Comparison of ENCODE assay signal across 12 cellular contexts in genomic region chr20:5621305-5621704, GRCh38. TPM values are rescaled to one million over a fixed set of nuclear protein-coding genes. Genes with fewer than 3 reads are reported as not detected.
DNase-seq lines count a peak whose midpoint lies in the region; ATAC-seq, FAIRE-seq and TF ChIP-seq lines count a peak whose summit lies in the region.
"Had no signal": no experiment of that assay in that cellular context is flagged by ENCODE, and none has a peak within 500 bp of the region (broad histone marks: within the 10 kb centered on the region; RNA-seq: fewer than 3 reads in every experiment).

No MANE protein-coding gene starts in this region.

- DNase-seq in HT-29 (ENCODE audit: low spot score) (peak; percentile 34), NCI-H2196 (lab: John Stamatoyannopoulos, UW; ENCODE audit: unreplicated experiment) (peak; percentile 98), astrocyte (ENCODE audit: low read depth) (peak; percentile 64), neuronal stem cell (ENCODE audit: low spot score) (no peak), immature natural killer cell (no peak), RKO (ENCODE audit: low spot score) (no peak)
- DNase-seq: activated CD4-positive, alpha-beta T cell treated with anti-CD3 and anti-CD28 coated beads, Interleukin-2, amount 50 U/mL, for 48 hours; OCI-M1 had no signal

- H2BK15ac ChIP-seq in neuronal stem cell (ENCODE audit: low read length) = no peak overlapping the region

- H4K20me1 ChIP-seq in astrocyte (ENCODE audit: insufficient read depth, low read length) = no peaks in the 10 kb centered on the region

- no peak overlapping the region for H3K4me3 ChIP-seq in astrocyte (ENCODE audit: insufficient read depth, low read depth, low read length)
- no peak overlapping the region for H3K4me3 ChIP-seq in neuronal stem cell (ENCODE audit: low read length in 2 of 2)
- H3K4me3 ChIP-seq: heart right ventricle had no signal

- no peak overlapping the region for H3K23ac ChIP-seq in neuronal stem cell (ENCODE audit: low read depth, low read length, poor library complexity)

- no peak overlapping the region for H3K4me2 ChIP-seq in astrocyte (ENCODE audit: low read length)
- H3K4me2 ChIP-seq in neuronal stem cell (ENCODE audit: insufficient read depth, low read length, poor library complexity, severe bottlenecking) = no peak overlapping the region

- H3K27me3 ChIP-seq in astrocyte (ENCODE audit: insufficient read depth, low read length) (no peaks in the 10 kb centered on the region), neuronal stem cell (ENCODE audit: control insufficient read depth in 3 of 3, insufficient read depth in 3 of 3, low read depth in 1 of 3, low read length in 3 of 3) (no peaks in the 10 kb centered on the region)
- H3K27me3 ChIP-seq: heart right ventricle had no signal

- H3K18ac ChIP-seq in neuronal stem cell (ENCODE audit: low read length) = no peak overlapping the region

- H2BK120ac ChIP-seq in neuronal stem cell (ENCODE audit: low read depth, low read length) = no peak overlapping the region

- H2BK5ac ChIP-seq in neuronal stem cell (ENCODE audit: low read length) = no peak overlapping the region

- ATAC-seq in stimulated activated memory B cell treated with anti-CD40 and anti-IgM and Interleukin-4, amounts not matched to agents 10 μg/mL and 1 μg/mL and 100 μg/mL, for 72 hours = no peak
- ATAC-seq in GM21576 (IDR thresholded peaks at IDR 0.05; ENCODE audit: unreplicated experiment) = no peak
- ATAC-seq: heart right ventricle had no signal

- H3K79me2 ChIP-seq in astrocyte (ENCODE audit: insufficient read depth, low read length) = no peaks in the 10 kb centered on the region

- H3K27ac Mint-ChIP-seq in astrocyte (ENCODE audit: unreplicated experiment) (no peak overlapping the region), immature natural killer cell (no peak overlapping the region)
- no peak overlapping the region for H3K27ac Mint-ChIP-seq in stimulated activated memory B cell treated with anti-CD40 and anti-IgM and Interleukin-4, amounts not matched to agents 10 μg/mL and 1 μg/mL and 100 μg/mL, for 72 hours

- no peak overlapping the region for H3K4me3 Mint-ChIP-seq in astrocyte (ENCODE audit: unreplicated experiment)
- H3K4me3 Mint-ChIP-seq in immature natural killer cell = no peak overlapping the region
- no peak overlapping the region for H3K4me3 Mint-ChIP-seq in stimulated activated memory B cell treated with anti-CD40 and anti-IgM and Interleukin-4, amounts not matched to agents 10 μg/mL and 1 μg/mL and 100 μg/mL, for 72 hours

- H2AFZ ChIP-seq in astrocyte (ENCODE audit: low read depth, low read length) (no peak overlapping the region), neuronal stem cell (ENCODE audit: low read length) (peak overlapping the region; percentile 24)

- no peak overlapping the region for H2AK5ac ChIP-seq in neuronal stem cell (ENCODE audit: low read depth, low read length)

- H3K4me1 Mint-ChIP-seq in astrocyte (ENCODE audit: low read depth, unreplicated experiment) = no peaks in the 10 kb centered on the region
- H3K4me1 Mint-ChIP-seq in immature natural killer cell = no peaks in the 10 kb centered on the region
- peaks cover 4% of the 10 kb centered on the region for H3K4me1 Mint-ChIP-seq in stimulated activated memory B cell treated with anti-CD40 and anti-IgM and Interleukin-4, amounts not matched to agents 10 μg/mL and 1 μg/mL and 100 μg/mL, for 72 hours

- no peak overlapping the region for H3K4ac ChIP-seq in neuronal stem cell (ENCODE audit: low read length)

- no peak overlapping the region for H3K14ac ChIP-seq in neuronal stem cell (ENCODE audit: low read length)

- no peaks in the 10 kb centered on the region for H3K9me3 ChIP-seq in astrocyte (ENCODE audit: insufficient read depth, low read depth, low read length)
- no peaks in the 10 kb centered on the region for H3K9me3 ChIP-seq in neuronal stem cell (replicated peaks in 1 of 2; ENCODE audit: control insufficient read depth in 2 of 2, insufficient read depth in 1 of 2, low read depth in 1 of 2, low read length in 2 of 2)
- H3K9me3 ChIP-seq: heart right ventricle had no signal

- FAIRE-seq in astrocyte (lab: Jason Lieb, UNC) = no peak
- FAIRE-seq: bronchial epithelial cell had no signal

- no peak overlapping the region for H3K9ac ChIP-seq in astrocyte (ENCODE audit: low read length)
- H3K9ac ChIP-seq in neuronal stem cell (ENCODE audit: low read depth, low read length, poor library complexity) = no peak overlapping the region

- no peak overlapping the region for H2BK12ac ChIP-seq in neuronal stem cell (ENCODE audit: low read length)

- TF ChIP-seq CTCF in astrocyte (IDR thresholded peaks at IDR 0.05; ENCODE audit: insufficient read depth, low read depth, low read length) = no peak

- H3K36me3 ChIP-seq in astrocyte (ENCODE audit: insufficient read depth, low read length) (no peaks in the 10 kb centered on the region), neuronal stem cell (replicated peaks in 1 of 2; ENCODE audit: control insufficient read depth in 2 of 2, insufficient read depth in 2 of 2, low read length in 2 of 2) (no peaks in the 10 kb centered on the region)
- H3K36me3 ChIP-seq: heart right ventricle had no signal

- WGBS in neuronal stem cell (ENCODE audit: extremely low coverage in 2 of 2, insufficient read length in 2 of 2, insufficient replicate concordance in 1 of 2), 2 donors = no CpG with 5 or more reads among the region's 4 CpGs

- no peak overlapping the region for H3K27ac ChIP-seq in astrocyte (ENCODE audit: low read depth, low read length)
- no peak overlapping the region for H3K27ac ChIP-seq in neuronal stem cell (replicated peaks; ENCODE audit: low read length)
- H3K27ac ChIP-seq: heart right ventricle had no signal

- peaks cover 2% of the 10 kb centered on the region for H3K9me3 Mint-ChIP-seq in astrocyte (ENCODE audit: unreplicated experiment)
- no peaks in the 10 kb centered on the region for H3K9me3 Mint-ChIP-seq in immature natural killer cell
- no peaks in the 10 kb centered on the region for H3K9me3 Mint-ChIP-seq in stimulated activated memory B cell treated with anti-CD40 and anti-IgM and Interleukin-4, amounts not matched to agents 10 μg/mL and 1 μg/mL and 100 μg/mL, for 72 hours

- no peak overlapping the region for H4K91ac ChIP-seq in neuronal stem cell (ENCODE audit: low read depth, low read length, poor library complexity)

- H3K79me1 ChIP-seq in neuronal stem cell (ENCODE audit: low read depth, low read length) = no peaks in the 10 kb centered on the region

- H3K36me3 Mint-ChIP-seq in astrocyte (ENCODE audit: low read depth, unreplicated experiment) = no peaks in the 10 kb centered on the region
- H3K36me3 Mint-ChIP-seq in immature natural killer cell = no peaks in the 10 kb centered on the region
- H3K36me3 Mint-ChIP-seq in stimulated activated memory B cell treated with anti-CD40 and anti-IgM and Interleukin-4, amounts not matched to agents 10 μg/mL and 1 μg/mL and 100 μg/mL, for 72 hours = no peaks in the 10 kb centered on the region

- H3K4me1 ChIP-seq in astrocyte (ENCODE audit: insufficient read depth, low read length) (no peaks in the 10 kb centered on the region), neuronal stem cell (ENCODE audit: control insufficient read depth in 2 of 2, insufficient read depth in 1 of 2, low read depth in 1 of 2, low read length in 2 of 2) (no peaks in the 10 kb centered on the region)

- no peaks in the 10 kb centered on the region for H3K27me3 Mint-ChIP-seq in astrocyte (ENCODE audit: low read depth, unreplicated experiment)
- H3K27me3 Mint-ChIP-seq in immature natural killer cell (ENCODE audit: low read depth in 3 of 3) = peaks cover 0 to 4% (median 2%) of the 10 kb centered on the region in 3 donors
- H3K27me3 Mint-ChIP-seq in stimulated activated memory B cell treated with anti-CD40 and anti-IgM and Interleukin-4, amounts not matched to agents 10 μg/mL and 1 μg/mL and 100 μg/mL, for 72 hours = no peaks in the 10 kb centered on the region

- no peak overlapping the region for H4K8ac ChIP-seq in neuronal stem cell (ENCODE audit: low read depth, low read length)

RNA-seq across cellular contexts. Expression of gene GPCPD1, which starts 10.5 kb away (rescaled TPM):
- 3.1 and 7.5 TPM in 2 replicates for total RNA-seq in HT-29 (2014; rRNA removed; shearing (Covaris generic))
- total RNA-seq in astrocyte = 18.3 and 22.3 TPM in 2 replicates
- 6.6 TPM for polyA plus RNA-seq in neuronal stem cell (2013, experiment 1 of 2)
- polyA plus RNA-seq in neuronal stem cell (2013, experiment 2 of 2) = 7.1 TPM
- 10 to 100 TPM; 22.5 to 32.6 (median 24.1) TPM for polyA plus RNA-seq in immature natural killer cell

Comparison
In these comparisons a context has a peak if more than half of its experiments do, and no peak if none do; other contexts are left out.
1. DNase-seq: peak in HT-29 (single experiment), NCI-H2196 (single experiment) and astrocyte (single experiment); none in neuronal stem cell (single experiment), immature natural killer cell (0 of 3) and RKO (single experiment).